In genomic region chr7:1115863-1116183, GRCh38 we compare ENCODE assay signal across 3 cellular contexts. TPM values are rescaled to one million over a fixed set of nuclear protein-coding genes. Genes with fewer than 3 reads are reported as not detected.
"Had no signal": no experiment of that assay in that cellular context is flagged by ENCODE, and none has a peak within 500 bp of the region (broad histone marks: within the 10 kb centered on the region; RNA-seq: fewer than 3 reads in every experiment).

No MANE protein-coding gene starts in this region.

RNA-seq across cellular contexts. Expression of gene GPER1, which starts 27.9 kb away (rescaled TPM):
- total RNA-seq: activated CD8-positive, alpha-beta memory T cell treated with anti-CD3 and anti-CD28 coated beads for 36 hours; SJSA1; T-helper 1 cell treated with Interleukin-12 subunit alpha and Interleukin-12 subunit beta and Interleukin-4 antibody, amounts not matched to agents 30 ng/mL and 1 ng/mL, for 36 hours had no signal
